Comparison of ENCODE assay signal across 22 cellular contexts in genomic region chr3:127714151-127714571, GRCh38. TPM values are rescaled to one million over a fixed set of nuclear protein-coding genes. Genes with fewer than 3 reads are reported as not detected.
DNase-seq lines count a peak whose midpoint lies in the region; ATAC-seq, FAIRE-seq and TF ChIP-seq lines count a peak whose summit lies in the region.
"Had no signal": no experiment of that assay in that cellular context is flagged by ENCODE, and none has a peak within 500 bp of the region (broad histone marks: within the 10 kb centered on the region; RNA-seq: fewer than 3 reads in every experiment).

No MANE protein-coding gene starts in this region.

- H2AK5ac ChIP-seq in H1 (ENCODE audit: low read depth, low read length) (no peak overlapping the region), mesendoderm (ENCODE audit: low read length) (no peak overlapping the region)

- H4K5ac ChIP-seq in H1 (ENCODE audit: insufficient read length, low read depth, low read length) = no peak overlapping the region
- no peak overlapping the region for H4K5ac ChIP-seq in mesendoderm (ENCODE audit: low read length)

- H2BK5ac ChIP-seq in H1 (ENCODE audit: low read depth, low read length) = no peak overlapping the region
- H2BK5ac ChIP-seq in mesendoderm (ENCODE audit: low read length) = no peak overlapping the region

- H3K56ac ChIP-seq in H1 (replicated peaks; ENCODE audit: insufficient read length, low read depth, low read length) (no peak overlapping the region), mesendoderm (ENCODE audit: low read length) (peak overlapping the region; percentile 0)

- H3K9me3 ChIP-seq in H1 (ENCODE audit: insufficient read depth in 2 of 2, low read depth in 1 of 2, low read length in 1 of 2) = no peaks in the 10 kb centered on the region
- H3K9me3 ChIP-seq in upper lobe of right lung = no peaks in the 10 kb centered on the region
- no peaks in the 10 kb centered on the region for H3K9me3 ChIP-seq in MM.1S (replicated peaks; ENCODE audit: insufficient read depth, low read length)

- FAIRE-seq in H1 (lab: Jason Lieb, UNC) = no peak
- FAIRE-seq: frontal cortex, GM12878, HTR-8/SVneo had no signal

- WGBS in H1 (ENCODE audit: extremely low coverage in 1 of 2, insufficient coverage in 1 of 2, insufficient read length in 1 of 2, insufficient replicate concordance in 2 of 2, low coverage in 1 of 2, low lambda C conversion rate in 2 of 2, missing lambda C conversion rate in 1 of 2), 2 experiments = 71% methylated on average over 10 of the region's 10 CpGs; no CpG with 5 or more reads in 1 of the 2 experiments
- no CpG with 5 or more reads among the region's 10 CpGs for WGBS in mesendoderm (ENCODE audit: extremely low coverage, insufficient coverage, low lambda C conversion rate)

- TF ChIP-seq CTCF in H1 (IDR thresholded peaks at IDR 0.05; ENCODE audit: control extremely low read depth in 1 of 3, insufficient read depth in 1 of 3, low read depth in 1 of 3, low read length in 3 of 3) (no peak), upper lobe of right lung (IDR thresholded peaks at IDR 0.05) (no peak), MM.1S (IDR thresholded peaks at IDR 0.05; ENCODE audit: low read length) (no peak)

- TF ChIP-seq POLR2A in H1 (IDR thresholded peaks at IDR 0.05; ENCODE audit: control extremely low read depth in 1 of 2, low read depth in 2 of 2, low read length in 2 of 2) = no peak

- intact Hi-C loops in Right ventricle myocardium superior (cut with DNase I) (no loop called here), Right ventricle myocardium inferior (cut with DNase I) (no loop called here), upper lobe of right lung (cut with DNase I) (no loop called here)

- peak overlapping the region; percentile 90; the same call in 1 of the 2 replicates for H2AFZ ChIP-seq in H1 (ENCODE audit: low read length)
- no peak overlapping the region for H2AFZ ChIP-seq in MM.1S (ENCODE audit: low read length)

- H3K27me3 ChIP-seq in H1 (replicated peaks in 1 of 4; ENCODE audit: control insufficient read depth in 3 of 4, extremely low read depth in 1 of 4, insufficient read depth in 3 of 4, low read length in 3 of 4) (no peaks in the 10 kb centered on the region), mesendoderm (ENCODE audit: insufficient read depth, low read length, poor library complexity) (no peaks in the 10 kb centered on the region), upper lobe of right lung (no peaks in the 10 kb centered on the region), MM.1S (replicated peaks; ENCODE audit: insufficient read depth, low read length) (no peaks in the 10 kb centered on the region)

- H3K36me3 ChIP-seq in H1 (ENCODE audit: control insufficient read depth in 2 of 4, insufficient read depth in 4 of 4, low read length in 3 of 4) (no peaks in the 10 kb centered on the region), mesendoderm (ENCODE audit: control insufficient read depth, insufficient read depth, low read length) (no peaks in the 10 kb centered on the region), upper lobe of right lung (peaks cover 14% of the 10 kb centered on the region), MM.1S (replicated peaks; ENCODE audit: insufficient read depth, low read length) (no peaks in the 10 kb centered on the region)

- TF ChIP-seq RAD21 in H1 (IDR thresholded peaks at IDR 0.05 in 1 of 2, conservative IDR thresholded peaks at IDR 0.05 in 1 of 2; ENCODE audit: low read depth in 2 of 2, low read length in 2 of 2) = no peak

- TF ChIP-seq EP300 in H1 (IDR thresholded peaks at IDR 0.05; ENCODE audit: borderline replicate concordance in 1 of 2, low read depth in 2 of 2, low read length in 2 of 2) = no peak

- no peak overlapping the region for H2BK20ac ChIP-seq in H1 (ENCODE audit: low read length)

- H4K8ac ChIP-seq in H1 (ENCODE audit: extremely low read depth, insufficient read depth, low read length) (0 out of 2 replicates have a peak overlapping the region, but pooled peaks have one; percentile 46), mesendoderm (ENCODE audit: low read depth, low read length) (no peak overlapping the region)

- H3K23me2 ChIP-seq in H1 (ENCODE audit: low read depth, low read length) = no peaks in the 10 kb centered on the region

- POLR2A ChIA-PET in H1 (lab: Charles Lee; ENCODE audit: partially characterized antibody) = no interaction called here

- no peak overlapping the region for H2BK12ac ChIP-seq in H1 (ENCODE audit: low read depth, low read length)

- H3K27ac ChIP-seq in H1 (ENCODE audit: low read depth, low read length) (no peak overlapping the region), mesendoderm (ENCODE audit: low read depth, low read length) (no peak overlapping the region), upper lobe of right lung (peak overlapping the region; percentile 51), MM.1S (ENCODE audit: low read length) (no peak overlapping the region)

- no peaks in the 10 kb centered on the region for H3F3A ChIP-seq in MM.1S (ENCODE audit: insufficient read depth, low read length)

- H4K91ac ChIP-seq in H1 (replicated peaks; ENCODE audit: insufficient read length, low read length) = peak overlapping the region; percentile 11

- no peaks in the 10 kb centered on the region for H3K79me2 ChIP-seq in H1 (ENCODE audit: control insufficient read depth in 1 of 2, insufficient read depth in 2 of 2, low read length in 2 of 2)
- no peaks in the 10 kb centered on the region for H3K79me2 ChIP-seq in mesendoderm (ENCODE audit: control insufficient read depth, insufficient read depth, low read length)
- H3K79me2 ChIP-seq in MM.1S (ENCODE audit: low read length) = no peaks in the 10 kb centered on the region

- ATAC-seq in Right ventricle myocardium superior (ENCODE audit: poor library complexity) (peak; percentile 10), Right ventricle myocardium inferior (no peak), upper lobe of right lung (peak; percentile 35), GM18909 (IDR thresholded peaks at IDR 0.05; ENCODE audit: poor library complexity, unreplicated experiment) (no peak)
- ATAC-seq: GM12878 had no signal

- H3K4me2 ChIP-seq in H1 (ENCODE audit: insufficient read depth in 1 of 2, low read depth in 2 of 2, low read length in 2 of 2) (no peak overlapping the region), mesendoderm (ENCODE audit: low read length) (no peak overlapping the region), MM.1S (ENCODE audit: low read depth, low read length) (no peak overlapping the region)

- no peak overlapping the region for H3K4me3 ChIP-seq in H1 (ENCODE audit: extremely low read depth in 1 of 4, insufficient read depth in 2 of 4, low read depth in 3 of 4, low read length in 4 of 4)
- no peak overlapping the region for H3K4me3 ChIP-seq in mesendoderm (ENCODE audit: low read length)
- H3K4me3 ChIP-seq in upper lobe of right lung = no peak overlapping the region
- H3K4me3 ChIP-seq in MM.1S (ENCODE audit: low read length) = no peak overlapping the region
- H3K4me3 ChIP-seq: GM12878, skin epidermis had no signal

- H3K18ac ChIP-seq in H1 (ENCODE audit: extremely low read depth, low read length) = no peak overlapping the region
- no peak overlapping the region for H3K18ac ChIP-seq in mesendoderm (ENCODE audit: low read length)

- H3K9me2 ChIP-seq in MM.1S (replicated peaks; ENCODE audit: insufficient read depth, low read length) = no peaks in the 10 kb centered on the region

- H2BK15ac ChIP-seq in H1 (ENCODE audit: low read length) = no peak overlapping the region
- no peak overlapping the region for H2BK15ac ChIP-seq in mesendoderm (replicated peaks; ENCODE audit: low read depth)

- H3K79me1 ChIP-seq in H1 (ENCODE audit: low read depth, low read length) (no peaks in the 10 kb centered on the region), mesendoderm (ENCODE audit: low read length) (no peaks in the 10 kb centered on the region)

- H3K9ac ChIP-seq in H1 (replicated peaks in 1 of 4; ENCODE audit: extremely low read depth in 1 of 4, low read depth in 3 of 4, low read length in 3 of 4) (no peak overlapping the region), mesendoderm (ENCODE audit: low read length) (no peak overlapping the region), MM.1S (ENCODE audit: low read length) (no peak overlapping the region)

- DNase-seq in Right ventricle myocardium superior (no peak), Right ventricle myocardium inferior (ENCODE audit: missing footprints) (no peak), H1 (ENCODE audit: low read depth in 1 of 2, low spot score in 2 of 2) (no peak), mesendoderm (no peak), upper lobe of right lung (peak; percentile 58), MM.1S (no peak), hippocampal formation (lab: John Stamatoyannopoulos, UW) (no peak)
- DNase-seq: ACHN; activated CD4-positive, alpha-beta T cell treated with anti-CD3 and anti-CD28 coated beads, Interleukin-2, amount 50 U/mL, for 1 hour; activated naive CD8-positive, alpha-beta T cell treated with anti-CD3 and anti-CD28 coated beads for 36 hours; activated T-cell treated with anti-CD3 and anti-CD28 coated beads, Interleukin-2, amount 50 U/mL, for 24 hours; CD4-positive, CD25-positive, alpha-beta regulatory T cell; endodermal cell; H7; immature natural killer cell; NCI-H2227 treated with DMSO at 0.1 percent for 48 hours; T-helper 9 cell had no signal

- no peak overlapping the region for H3K14ac ChIP-seq in H1 (ENCODE audit: insufficient read length)

- H3K4me1 ChIP-seq in H1 (replicated peaks in 1 of 4; ENCODE audit: control insufficient read depth in 3 of 4, insufficient read depth in 4 of 4, low read length in 3 of 4) (peaks cover 0 to 8% (median 2%) of the 10 kb centered on the region in 4 experiments; a peak in 2 of 7 replicates), mesendoderm (ENCODE audit: control insufficient read depth, low read depth, low read length) (no peaks in the 10 kb centered on the region), upper lobe of right lung (peaks cover 23% of the 10 kb centered on the region), MM.1S (ENCODE audit: low read length) (no peaks in the 10 kb centered on the region)

- H3K4ac ChIP-seq in H1 (replicated peaks; ENCODE audit: insufficient read length, low read depth, low read length) (no peak overlapping the region), mesendoderm (ENCODE audit: low read depth, low read length) (no peak overlapping the region)

- H4K20me1 ChIP-seq in H1 (replicated peaks in 1 of 2; ENCODE audit: control insufficient read depth in 1 of 2, insufficient read depth in 2 of 2, low read length in 2 of 2) (no peaks in the 10 kb centered on the region), MM.1S (ENCODE audit: insufficient read depth, low read length) (no peaks in the 10 kb centered on the region)

- CTCF ChIA-PET in H1 (lab: Charles Lee; ENCODE audit: partially characterized antibody) = interaction anchor here (0.6 to 6.8 kb wide), 7 partner anchors 19 to 295 kb away, joined by 3 to 43 read pairs (median 3); no protein-coding TSS in a partner anchor

- H3K23ac ChIP-seq in H1 (ENCODE audit: insufficient read length) = no peak overlapping the region
- H3K23ac ChIP-seq in mesendoderm (ENCODE audit: low read length) = no peak overlapping the region

- H2BK120ac ChIP-seq in H1 (replicated peaks; ENCODE audit: low read depth, low read length) = no peak overlapping the region
- no peak overlapping the region for H2BK120ac ChIP-seq in mesendoderm (ENCODE audit: low read depth, low read length)

RNA-seq across cellular contexts. Expression of gene ABTB1, which starts 41.4 kb away (rescaled TPM):
- total RNA-seq in Right ventricle myocardium superior = 33.0 TPM
- 31.7 TPM for total RNA-seq in Right ventricle myocardium inferior
- 7.0 and 9.4 TPM in 2 replicates for total RNA-seq in H1 (2021; fragmentation: NEBNext Ultra II Directional; extraction: Animal tissue kit (Norgen Biotek cat#: 25700))
- polyA plus RNA-seq in H1 (2011; rRNA removed) = 7.1 and 12.8 TPM in 2 replicates
- polyA plus RNA-seq in H1 (2011; cell fraction: cytosol; rRNA removed) = 11.4 TPM
- 56.1 TPM for polyA plus RNA-seq in H1 (2011; cell fraction: nucleus; rRNA removed)
- 4.9 to 6.9 TPM (median 6.6 TPM) in 4 replicates for polyA plus RNA-seq in H1 (2012, experiment 1 of 2)
- 4.4 TPM for polyA plus RNA-seq in H1 (2012, experiment 2 of 2)
- 3.8 TPM for polyA plus RNA-seq in H1 (2013, experiment 1 of 2)
- polyA plus RNA-seq in H1 (2013, experiment 2 of 2) = 4.3 TPM
- polyA minus RNA-seq in H1 (2011; rRNA and poly(A)+ RNA removed) = 6.0 and 7.2 TPM in 2 replicates
- 5.5 TPM for polyA minus RNA-seq in H1 (2011; cell fraction: cytosol; rRNA and poly(A)+ RNA removed)
- polyA minus RNA-seq in H1 (2011; cell fraction: nucleus; rRNA and poly(A)+ RNA removed) = 14.8 TPM
- polyA plus RNA-seq in mesendoderm (2013, experiment 1 of 2) = 1.5 TPM
- polyA plus RNA-seq in mesendoderm (2013, experiment 2 of 2) = 1.1 TPM
- 47.5 TPM for total RNA-seq in upper lobe of right lung

Comparison
In these comparisons a context has a peak if more than half of its experiments do, and no peak if none do; other contexts are left out.
1. ATAC-seq: peak in Right ventricle myocardium superior (single experiment) and upper lobe of right lung (single experiment); none in Right ventricle myocardium inferior (single experiment) and GM18909 (single experiment).